Comparison of ENCODE assay signal across 1 cellular context in genomic region chr10:50286996-50287803, GRCh38.
TF ChIP-seq lines count a peak whose summit lies in the region.

No MANE protein-coding gene starts in this region.

TF ChIP-seq in GM23338, 12 proteins besides CTCF, POLR2A, EP300 and RAD21 (continued from another document):
- no peak for TF ChIP-seq REST (IDR thresholded peaks at IDR 0.05; ENCODE audit: unreplicated experiment)
